ENCODE assay signal across 8 cellular contexts in genomic region chr14:73785834-73786631, GRCh38.
A peak's percentile ranks its signal among the peaks of the same experiment; 100 is the strongest.
DNase-seq lines count a peak whose midpoint lies in the region; ATAC-seq and TF ChIP-seq lines count a peak whose summit lies in the region.

No MANE protein-coding gene starts in this region.

- H3K36me3 Mint-ChIP-seq in CD8-positive, alpha-beta T cell: peaks cover 17% of the 10 kb centered on the region
- H3K36me3 Mint-ChIP-seq in H9 (ENCODE audit: insufficient read depth in 1 of 3, low read depth in 3 of 3): no peaks in the 10 kb centered on the region
- H3K36me3 Mint-ChIP-seq in activated T-cell treated with anti-CD3 and anti-CD28 coated beads, Interleukin-2, amount 50 U/mL, for 72 hours (ENCODE audit: insufficient read depth in 2 of 2): peaks cover 2 to 7% of the 10 kb centered on the region in 2 donors

- no peak overlapping the region for H2BK15ac ChIP-seq in H9 (ENCODE audit: low read depth, low read length)

- WGBS in H9 (ENCODE audit: extremely low coverage, insufficient read length, low lambda C conversion rate): no CpG with 5 or more reads among the region's 35 CpGs
- whole genome bisulfite sequencing in esophagus squamous epithelium, 2 donors: 1% methylated on average over 22 to 35 of the region's 35 CpGs

- no peak overlapping the region for H3K4ac ChIP-seq in H9 (ENCODE audit: low read depth, low read length)

- H3K4me1 ChIP-seq in CD8-positive, alpha-beta T cell (ENCODE audit: insufficient read depth, low read length): peaks cover 57% of the 10 kb centered on the region
- H3K4me1 ChIP-seq in H9 (ENCODE audit: insufficient read depth, low read length) (peaks cover 3% of the 10 kb centered on the region; the same call in 1 of the 2 replicates), OCI-LY3 (ENCODE audit: low read length) (peaks cover 39% of the 10 kb centered on the region), esophagus squamous epithelium (peaks cover 39 to 82% (median 40%) of the 10 kb centered on the region in 3 donors), subcutaneous abdominal adipose tissue (ENCODE audit: control insufficient read depth in 5 of 5, insufficient read depth in 5 of 5, low read length in 5 of 5) (peaks cover 26 to 83% (median 72%) of the 10 kb centered on the region in 5 donors)

- no peak overlapping the region for H2BK120ac ChIP-seq in H9 (ENCODE audit: low read depth, low read length, poor library complexity, severe bottlenecking)

- CTCF ChIA-PET in CD8-positive, alpha-beta T cell (lab: Charles Lee): interaction anchor here (0.8 to 7.5 kb wide), 16 partner anchors 9 to 149 kb away, joined by 3 to 61 read pairs (median 11); a partner anchor contains a TSS

- no peak for TF ChIP-seq CTCF in CD8-positive, alpha-beta T cell (IDR thresholded peaks at IDR 0.05)
- TF ChIP-seq CTCF in H9 (conservative IDR thresholded peaks at IDR 0.05) (peak; percentile 24; the same call in 1 of the 3 replicates), OCI-LY3 (IDR thresholded peaks at IDR 0.05; ENCODE audit: low read depth, low read length) (no peak), esophagus squamous epithelium (IDR thresholded peaks at IDR 0.05) (peak in 5 of 6 experiments; percentile 7 to 62 (median 54))

- H3K36me3 ChIP-seq in CD8-positive, alpha-beta T cell (ENCODE audit: insufficient read depth, low read length): no peaks in the 10 kb centered on the region
- peaks cover 3% of the 10 kb centered on the region for H3K36me3 ChIP-seq in OCI-LY3 (replicated peaks; ENCODE audit: low read depth, low read length)
- no peaks in the 10 kb centered on the region for H3K36me3 ChIP-seq in esophagus squamous epithelium
- peaks cover 0 to 3% (median 0%) of the 10 kb centered on the region in 5 donors for H3K36me3 ChIP-seq in subcutaneous abdominal adipose tissue (ENCODE audit: control insufficient read depth in 5 of 5, insufficient read depth in 5 of 5, low read length in 5 of 5)

- H3K23ac ChIP-seq in H9 (ENCODE audit: insufficient read length, low read depth, low read length): no peak overlapping the region

- no peaks in the 10 kb centered on the region for H3K27me3 Mint-ChIP-seq in CD8-positive, alpha-beta T cell (ENCODE audit: low read depth)
- H3K27me3 Mint-ChIP-seq in H9 (ENCODE audit: low read depth): peaks cover 93% of the 10 kb centered on the region
- H3K27me3 Mint-ChIP-seq in activated T-cell treated with anti-CD3 and anti-CD28 coated beads, Interleukin-2, amount 50 U/mL, for 72 hours (ENCODE audit: low read depth): no peaks in the 10 kb centered on the region

- peak; percentile 62 for ATAC-seq in CD8-positive, alpha-beta T cell
- ATAC-seq in activated T-cell treated with anti-CD3 and anti-CD28 coated beads, Interleukin-2, amount 50 U/mL, for 72 hours (replicated peaks in 1 of 2): peak; percentile 61 to 68

- no peak overlapping the region for H2BK12ac ChIP-seq in H9 (ENCODE audit: insufficient read length, low read depth, low read length)

- POLR2A ChIA-PET in CD8-positive, alpha-beta T cell (lab: Charles Lee): interaction anchor here (0.7 to 6.8 kb wide), 20 partner anchors 8 to 295 kb away, joined by 3 to 219 read pairs (median 7); partner anchors contain the start of genes ACOT6, BBOF1, ENTPD5 and PNMA1

- H3K79me1 ChIP-seq in H9 (ENCODE audit: insufficient read depth, low read depth, low read length, poor library complexity, severe bottlenecking): no peaks in the 10 kb centered on the region

- H3K9ac ChIP-seq in H9 (ENCODE audit: extremely low read depth, insufficient read length, low read length): peak overlapping the region; percentile 33
- H3K9ac ChIP-seq in OCI-LY3 (ENCODE audit: low read length): peak overlapping the region; percentile 88
- H3K9ac ChIP-seq in subcutaneous abdominal adipose tissue (ENCODE audit: low read length in 5 of 5): peak overlapping the region; percentile 60 to 77 (median 67)

- no peak overlapping the region for H2AFZ ChIP-seq in H9 (ENCODE audit: low read length)
- H2AFZ ChIP-seq in OCI-LY3 (ENCODE audit: low read depth, low read length): peak overlapping the region; percentile 1; the same call in 1 of the 2 replicates

- peak overlapping the region; percentile 94 for H3K27ac Mint-ChIP-seq in CD8-positive, alpha-beta T cell
- no peak overlapping the region for H3K27ac Mint-ChIP-seq in H9
- peak overlapping the region; percentile 93 for H3K27ac Mint-ChIP-seq in activated T-cell treated with anti-CD3 and anti-CD28 coated beads, Interleukin-2, amount 50 U/mL, for 72 hours

- peaks cover 59% of the 10 kb centered on the region for H3K4me1 Mint-ChIP-seq in CD8-positive, alpha-beta T cell (ENCODE audit: low read depth)
- peaks cover 38 to 45% of the 10 kb centered on the region in 2 experiments for H3K4me1 Mint-ChIP-seq in H9
- H3K4me1 Mint-ChIP-seq in activated T-cell treated with anti-CD3 and anti-CD28 coated beads, Interleukin-2, amount 50 U/mL, for 72 hours (ENCODE audit: low read depth): peaks cover 64% of the 10 kb centered on the region

- H3K4me2 ChIP-seq in H9 (ENCODE audit: insufficient read depth, insufficient read length, low read length): peak overlapping the region; percentile 79
- H3K4me2 ChIP-seq in OCI-LY3 (ENCODE audit: low read length): peak overlapping the region; percentile 99

- no peak overlapping the region for H3T11ph ChIP-seq in H9 (ENCODE audit: low read length)

- H3K18ac ChIP-seq in H9 (ENCODE audit: insufficient read length, low read depth, low read length): no peak overlapping the region

- no peak overlapping the region for H2BK5ac ChIP-seq in H9 (ENCODE audit: insufficient read length, low read length)

- H3K79me2 ChIP-seq in H9 (ENCODE audit: insufficient read depth, low read length) (no peaks in the 10 kb centered on the region), OCI-LY3 (ENCODE audit: low read length) (peaks cover 64% of the 10 kb centered on the region)

- no peak overlapping the region for H3K56ac ChIP-seq in H9 (ENCODE audit: insufficient read length, low read depth, low read length)

- peak; percentile 32 to 79 (median 62) for DNase-seq in CD8-positive, alpha-beta T cell
- DNase-seq in H9 (peak; percentile 45), esophagus squamous epithelium (lab: John Stamatoyannopoulos, UW) (no peak), myocyte (ENCODE audit: low read depth) (peak; percentile 75), NCI-H1092 treated with DMSO at 0.1 percent for 48 hours (lab: John Stamatoyannopoulos, UW) (no peak)
- peak; percentile 73 to 76 for DNase-seq in activated T-cell treated with anti-CD3 and anti-CD28 coated beads, Interleukin-2, amount 50 U/mL, for 72 hours

- no peaks in the 10 kb centered on the region for H3K9me3 Mint-ChIP-seq in CD8-positive, alpha-beta T cell
- no peaks in the 10 kb centered on the region; a peak in 1 of 5 replicates for H3K9me3 Mint-ChIP-seq in H9
- H3K9me3 Mint-ChIP-seq in activated T-cell treated with anti-CD3 and anti-CD28 coated beads, Interleukin-2, amount 50 U/mL, for 72 hours: no peaks in the 10 kb centered on the region

- no peak overlapping the region for H3K14ac ChIP-seq in H9 (ENCODE audit: insufficient read depth, low read length)

- no peak overlapping the region for H4K8ac ChIP-seq in H9 (replicated peaks; ENCODE audit: insufficient read length, low read depth, low read length)

- H3K27me3 ChIP-seq in CD8-positive, alpha-beta T cell (ENCODE audit: insufficient read depth, low read length): no peaks in the 10 kb centered on the region
- H3K27me3 ChIP-seq in H9 (ENCODE audit: insufficient read depth, low read length): peaks cover 21% of the 10 kb centered on the region; the same call in 1 of the 2 replicates
- no peaks in the 10 kb centered on the region for H3K27me3 ChIP-seq in OCI-LY3 (ENCODE audit: low read depth, low read length)
- no peaks in the 10 kb centered on the region for H3K27me3 ChIP-seq in esophagus squamous epithelium
- no peaks in the 10 kb centered on the region for H3K27me3 ChIP-seq in subcutaneous abdominal adipose tissue (ENCODE audit: control insufficient read depth in 5 of 5, insufficient read depth in 4 of 5, low read length in 5 of 5)

- H4K20me1 ChIP-seq in H9 (ENCODE audit: control insufficient read depth, insufficient read depth, insufficient read length): no peaks in the 10 kb centered on the region
- peaks cover 34% of the 10 kb centered on the region for H4K20me1 ChIP-seq in OCI-LY3 (ENCODE audit: insufficient read depth, low read length)

- H3K4me3 ChIP-seq in CD8-positive, alpha-beta T cell (ENCODE audit: low read depth, low read length): peak overlapping the region; percentile 88
- peak overlapping the region; percentile 89 for H3K4me3 ChIP-seq in OCI-LY3 (ENCODE audit: low read length)
- H3K4me3 ChIP-seq in esophagus squamous epithelium: peak overlapping the region; percentile 54 to 91 (median 73)
- H3K4me3 ChIP-seq in subcutaneous abdominal adipose tissue (ENCODE audit: low read depth in 1 of 5, low read length in 5 of 5): peak overlapping the region; percentile 75 to 85 (median 81)

- peak overlapping the region; percentile 95 for H3K4me3 Mint-ChIP-seq in CD8-positive, alpha-beta T cell
- H3K4me3 Mint-ChIP-seq in H9: peak overlapping the region; percentile 72 to 91
- H3K4me3 Mint-ChIP-seq in activated T-cell treated with anti-CD3 and anti-CD28 coated beads, Interleukin-2, amount 50 U/mL, for 72 hours: peak overlapping the region; percentile 92 to 95

- no peaks in the 10 kb centered on the region for H3K9me3 ChIP-seq in CD8-positive, alpha-beta T cell (ENCODE audit: low read length)
- H3K9me3 ChIP-seq in H9 (ENCODE audit: control insufficient read depth, low read depth, low read length) (no peaks in the 10 kb centered on the region), OCI-LY3 (ENCODE audit: insufficient read depth, low read length) (no peaks in the 10 kb centered on the region), esophagus squamous epithelium (no peaks in the 10 kb centered on the region), subcutaneous abdominal adipose tissue (ENCODE audit: control insufficient read depth in 5 of 5, low read length in 5 of 5) (no peaks in the 10 kb centered on the region)

- H3K23me2 ChIP-seq in H9 (ENCODE audit: insufficient read length, low read depth, low read length, poor library complexity, severe bottlenecking): peaks cover 19% of the 10 kb centered on the region

- no peak overlapping the region for H4K91ac ChIP-seq in H9 (ENCODE audit: insufficient read length, low read depth, low read length)

- TF ChIP-seq POLR2A in esophagus squamous epithelium (IDR thresholded peaks at IDR 0.05): peak in 2 of 4 donors; percentile 73 to 90

- no peak overlapping the region for H4K5ac ChIP-seq in H9 (ENCODE audit: insufficient read length, low read depth, low read length)

- H2BK20ac ChIP-seq in H9 (ENCODE audit: low read depth, low read length, poor library complexity, severe bottlenecking): no peak overlapping the region

- no peak overlapping the region for H2AK5ac ChIP-seq in H9 (ENCODE audit: insufficient read length, low read length)

- peak overlapping the region; percentile 89 for H3K27ac ChIP-seq in CD8-positive, alpha-beta T cell (ENCODE audit: low read depth, low read length)
- H3K27ac ChIP-seq in H9 (ENCODE audit: insufficient read length, low read depth, low read length): no peak overlapping the region
- H3K27ac ChIP-seq in OCI-LY3 (ENCODE audit: low read length): no peak overlapping the region
- peak overlapping the region; percentile 95 to 99 (median 98) for H3K27ac ChIP-seq in esophagus squamous epithelium
- H3K27ac ChIP-seq in subcutaneous abdominal adipose tissue (ENCODE audit: low read depth, low read length): peak overlapping the region; percentile 97

- intact Hi-C loops in CD8-positive, alpha-beta T cell (cut with DNase I, micrococcal nuclease): loop anchor here (1.0 to 5.0 kb wide), 5 partner anchors 11 to 39 kb away; a partner anchor contains a TSS
- intact Hi-C loops in esophagus squamous epithelium (cut with DNase I): no loop called here

Comparison
In these comparisons a context has a peak if more than half of its experiments do, and no peak if none do; other contexts are left out.
1. DNase-seq: peak in CD8-positive, alpha-beta T cell (7 of 7), H9 (single experiment), activated T-cell treated with anti-CD3 and anti-CD28 coated beads, Interleukin-2, amount 50 U/mL, for 72 hours (2 of 2) and myocyte (single experiment); none in esophagus squamous epithelium (single experiment) and NCI-H1092 treated with DMSO at 0.1 percent for 48 hours (single experiment).
2. H3K27ac ChIP-seq: peak in CD8-positive, alpha-beta T cell (single experiment), esophagus squamous epithelium (4 of 4) and subcutaneous abdominal adipose tissue (single experiment); none in H9 (single experiment) and OCI-LY3 (single experiment).
3. H3K27ac Mint-ChIP-seq: peak in CD8-positive, alpha-beta T cell (single experiment) and activated T-cell treated with anti-CD3 and anti-CD28 coated beads, Interleukin-2, amount 50 U/mL, for 72 hours (single experiment); none in H9 (0 of 3).
4. CTCF ChIP-seq: peak in H9 (single experiment) and esophagus squamous epithelium (5 of 6); none in CD8-positive, alpha-beta T cell (single experiment) and OCI-LY3 (single experiment).
5. H3K9ac ChIP-seq: peak in every context shown above with its lines; median percentile 88 in OCI-LY3; 67 in subcutaneous abdominal adipose tissue; 33 in H9.
6. Peak in every context shown above with its lines, with median percentiles within 50 percentile points of each other: H3K4me3 ChIP-seq and H3K4me3 Mint-ChIP-seq.